Comparison of ENCODE assay signal across 23 cellular contexts in the genomic region with DNA sequence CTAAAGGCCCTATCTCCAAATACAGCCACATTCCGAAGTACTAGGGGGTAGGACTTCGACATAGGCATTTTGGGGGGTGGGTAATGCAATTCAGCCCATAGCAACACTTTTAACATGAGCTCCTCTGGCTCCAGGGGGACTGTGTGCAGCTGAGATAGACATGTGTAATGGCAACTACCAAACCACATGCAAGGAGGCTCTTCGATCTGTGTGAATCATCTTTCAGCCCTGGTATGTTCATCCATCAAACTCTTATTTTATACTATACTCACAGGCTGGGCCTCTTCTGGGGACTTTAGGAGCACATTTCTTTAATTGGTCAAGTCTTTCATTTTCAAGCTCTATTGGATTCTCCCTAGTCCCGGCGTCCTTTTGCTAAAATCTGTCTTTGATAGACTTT. TPM values are rescaled to one million over a fixed set of nuclear protein-coding genes. Genes with fewer than 3 reads are reported as not detected.
"Had no signal": no experiment of that assay in that cellular context is flagged by ENCODE, and none has a peak within 500 bp of the region (broad histone marks: within the 10 kb centered on the region; RNA-seq: fewer than 3 reads in every experiment).

No MANE protein-coding gene starts in this region.

- H3K4me3 Mint-ChIP-seq: activated B cell treated with CpG ODN at 0.5 μM for 24 hours; activated CD4-positive, alpha-beta T cell treated with anti-CD3 and anti-CD28 coated beads, Interleukin-2, amount 10 ng/mL, durations not matched to agents 24 days and 14 days; activated CD8-positive, alpha-beta T cell treated with anti-CD3 and anti-CD28 coated beads for 36 hours; activated T-helper 17 cell treated with anti-CD3 and anti-CD28 coated beads, Interleukin-2, amount 50 U/mL, for 72 hours; dendritic cell treated with granulocyte-macrophage colony-stimulating factor and Interleukin-4, amounts not matched to agents 40 ng/mL and 50 ng/mL, for 4 days; stimulated activated naive CD8-positive, alpha-beta T cell treated with anti-CD3 and anti-CD28 coated beads, Interleukin-15, Interleukin-2, amounts not matched to agents 100 ng/mL and 50 ng/mL, for 24 hours; T-cell had no signal

- H3K4me1 Mint-ChIP-seq: activated B cell treated with CpG ODN at 0.5 μM for 24 hours had no signal

- H3K27ac ChIP-seq: ascending aorta, left ventricle myocardium inferior, SK-N-MC, suprapubic skin, transverse colon had no signal

- H3K4me3 ChIP-seq: ascending aorta, left ventricle myocardium inferior, SK-N-MC, suprapubic skin, transverse colon had no signal

- FAIRE-seq: endothelial cell of umbilical vein, frontal cortex had no signal

- H3K36me3 Mint-ChIP-seq: T-cell had no signal

- H3K9me3 ChIP-seq: ascending aorta, left ventricle myocardium inferior, suprapubic skin, transverse colon had no signal

- H3K27me3 ChIP-seq: ascending aorta, suprapubic skin, transverse colon had no signal

- H3K36me3 ChIP-seq: ascending aorta, left ventricle myocardium inferior, suprapubic skin, transverse colon had no signal

- H3K9me3 Mint-ChIP-seq: activated B cell treated with CpG ODN at 0.5 μM for 24 hours; activated CD8-positive, alpha-beta T cell treated with anti-CD3 and anti-CD28 coated beads for 36 hours; activated T-helper 17 cell treated with anti-CD3 and anti-CD28 coated beads, Interleukin-2, amount 50 U/mL, for 72 hours; dendritic cell treated with granulocyte-macrophage colony-stimulating factor and Interleukin-4, amounts not matched to agents 40 ng/mL and 50 ng/mL, for 4 days; T-cell had no signal

- ATAC-seq: activated CD8-positive, alpha-beta T cell treated with anti-CD3 and anti-CD28 coated beads for 36 hours; activated T-helper 17 cell treated with anti-CD3 and anti-CD28 coated beads, Interleukin-2, amount 50 U/mL, for 72 hours; T-cell had no signal

- H3K27ac Mint-ChIP-seq: activated B cell treated with CpG ODN at 0.5 μM for 24 hours; activated CD4-positive, alpha-beta T cell treated with anti-CD3 and anti-CD28 coated beads, Interleukin-2, amount 10 ng/mL, durations not matched to agents 24 days and 14 days; activated CD8-positive, alpha-beta T cell treated with anti-CD3 and anti-CD28 coated beads for 36 hours; activated T-helper 17 cell treated with anti-CD3 and anti-CD28 coated beads, Interleukin-2, amount 50 U/mL, for 72 hours; dendritic cell treated with granulocyte-macrophage colony-stimulating factor and Interleukin-4, amounts not matched to agents 40 ng/mL and 50 ng/mL, for 4 days; stimulated activated naive CD8-positive, alpha-beta T cell treated with anti-CD3 and anti-CD28 coated beads, Interleukin-15, Interleukin-2, amounts not matched to agents 100 ng/mL and 50 ng/mL, for 24 hours; T-cell had no signal

- DNase-seq: activated B cell treated with CpG ODN at 0.5 μM for 24 hours; activated CD4-positive, alpha-beta T cell treated with anti-CD3 and anti-CD28 coated beads, Interleukin-2, amount 10 ng/mL, durations not matched to agents 24 days and 14 days; activated CD8-positive, alpha-beta T cell treated with anti-CD3 and anti-CD28 coated beads for 36 hours; activated naive CD4-positive, alpha-beta T cell; activated T-cell treated with anti-CD3 and anti-CD28 coated beads, Interleukin-2, amount 50 U/mL, for 1 hour; effector CD8-positive, alpha-beta T cell; head of caudate nucleus; kidney glomerular epithelial cell; left ventricle myocardium inferior; mammary epithelial cell; occipital lobe; posterior cingulate gyrus; T-cell; T-helper 9 cell; transverse colon had no signal

RNA-seq across cellular contexts. Expression of gene PPARG, which starts 57.4 kb away (rescaled TPM):
- total RNA-seq: activated B cell treated with CpG ODN at 0.5 μM for 24 hours had no signal
